In the genomic region with DNA sequence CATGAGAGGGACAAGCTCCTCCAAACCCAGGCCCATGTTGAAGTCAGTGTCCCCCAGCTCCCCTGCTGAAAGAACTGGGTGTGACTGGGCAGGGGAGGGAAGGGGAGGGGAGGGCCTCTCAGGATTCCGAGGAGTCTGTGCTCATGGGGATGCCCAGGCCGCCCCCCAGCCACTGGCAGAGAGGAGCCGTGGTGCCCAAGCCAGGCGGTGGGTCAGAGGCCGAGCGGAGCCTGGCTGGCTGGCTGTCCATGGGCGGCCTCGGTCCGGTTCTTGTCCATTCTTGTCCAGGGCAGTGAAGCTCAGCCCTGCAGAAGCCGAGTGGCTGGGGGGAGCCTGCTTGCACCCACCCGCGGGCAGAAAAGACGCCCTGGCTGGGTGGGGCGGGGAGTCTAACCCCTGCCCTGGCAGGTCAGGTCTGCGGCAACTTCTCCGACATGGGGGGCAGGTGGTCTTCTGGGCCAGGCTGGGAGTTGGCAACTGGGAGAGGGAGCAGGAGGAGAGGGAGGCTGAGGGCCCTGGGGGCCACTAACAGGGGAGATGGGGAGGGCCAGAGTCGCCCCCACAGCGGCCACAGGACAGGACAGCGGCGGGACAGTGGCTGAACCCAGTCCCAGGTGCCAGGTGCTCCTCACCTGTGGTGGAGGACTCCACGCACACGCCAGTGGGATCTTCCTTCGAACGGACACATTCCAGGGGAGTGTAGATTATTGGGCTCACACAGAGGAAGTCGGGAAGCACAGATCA, we compare ENCODE assay signal across 22 cellular contexts. TPM values are rescaled to one million over a fixed set of nuclear protein-coding genes. Genes with fewer than 3 reads are reported as not detected.
A peak's percentile ranks its signal among the peaks of the same experiment; 100 is the strongest.
DNase-seq lines count a peak whose midpoint lies in the region; ATAC-seq and TF ChIP-seq lines count a peak whose summit lies in the region.
"Had no signal": no experiment of that assay in that cellular context is flagged by ENCODE, and none has a peak within 500 bp of the region (broad histone marks: within the 10 kb centered on the region; RNA-seq: fewer than 3 reads in every experiment).

No MANE protein-coding gene starts in this region.

- H3K27me3 Mint-ChIP-seq in mesothelial cell of epicardium (ENCODE audit: low read depth) = no peaks in the 10 kb centered on the region
- H3K27me3 Mint-ChIP-seq in progenitor cell of endocrine pancreas = no peaks in the 10 kb centered on the region
- peaks cover 0 to 3% of the 10 kb centered on the region in 2 donors for H3K27me3 Mint-ChIP-seq in T-cell

- peak overlapping the region; percentile 80; the same call in 1 of the 2 replicates for H3K27ac ChIP-seq in C4-2B
- peak overlapping the region; percentile 92; the same call in 1 of the 2 replicates for H3K27ac ChIP-seq in VCaP
- H3K27ac ChIP-seq: SJSA1 had no signal

- POLR2A ChIA-PET in T-cell (lab: Charles Lee) = no interaction called here

- ATAC-seq in HG02840 (IDR thresholded peaks at IDR 0.05; ENCODE audit: low FRiP score, unreplicated experiment) (no peak), T-cell (replicated peaks in 1 of 4) (no peak)
- ATAC-seq: GM23338, PC-3 had no signal

- peak overlapping the region; percentile 66 for H3K27ac Mint-ChIP-seq in mesothelial cell of epicardium
- peak overlapping the region; percentile 100 for H3K27ac Mint-ChIP-seq in progenitor cell of endocrine pancreas
- no peak overlapping the region for H3K27ac Mint-ChIP-seq in T-cell
- H3K27ac Mint-ChIP-seq: GM23338, HFFc6, IgD-negative memory B cell had no signal

- peaks cover 24% of the 10 kb centered on the region for H3K4me1 Mint-ChIP-seq in mesothelial cell of epicardium
- peaks cover 62% of the 10 kb centered on the region for H3K4me1 Mint-ChIP-seq in progenitor cell of endocrine pancreas (ENCODE audit: low read depth)
- H3K4me1 Mint-ChIP-seq in T-cell = peaks cover 0 to 11% (median 3%) of the 10 kb centered on the region in 3 donors
- H3K4me1 Mint-ChIP-seq: GM23338, IgD-negative memory B cell had no signal

- CTCF ChIA-PET in T-cell (lab: Charles Lee) = interaction anchor here in 1 of 2 donors (0.5 kb wide), 1 partner anchor 11 kb away, joined by 3 read pairs; no protein-coding TSS in a partner anchor

- H3K9me3 Mint-ChIP-seq in mesothelial cell of epicardium (no peaks in the 10 kb centered on the region), progenitor cell of endocrine pancreas (ENCODE audit: low read depth) (peaks cover 3% of the 10 kb centered on the region), T-cell (peaks cover 0 to 8% (median 0%) of the 10 kb centered on the region in 3 donors)
- H3K9me3 Mint-ChIP-seq: IgD-negative memory B cell had no signal

- no peak for DNase-seq in mesothelial cell of epicardium (ENCODE audit: low spot score in 2 of 2, unreplicated experiment in 2 of 2)
- no peak for DNase-seq in progenitor cell of endocrine pancreas (ENCODE audit: low spot score, unreplicated experiment)
- no peak for DNase-seq in T-cell
- no peak for DNase-seq in G401 (ENCODE audit: low spot score)
- DNase-seq: DMS153, DND-41, HFFc6, NCI-H1092, NCI-H1436, NCI-H187, NCI-H2081 treated with DMSO at 0.1 percent for 48 hours, NCI-H2171 treated with DMSO at 0.1 percent for 48 hours, NCI-H524 treated with DMSO at 0.1 percent for 48 hours, NCI-H774, PC-3 had no signal

- TF ChIP-seq CTCF in C4-2B (conservative IDR thresholded peaks at IDR 0.05) (no peak), VCaP (conservative IDR thresholded peaks at IDR 0.05) (no peak), mesothelial cell of epicardium (IDR thresholded peaks at IDR 0.05; ENCODE audit: unreplicated experiment) (no peak), progenitor cell of endocrine pancreas (IDR thresholded peaks at IDR 0.05; ENCODE audit: unreplicated experiment) (no peak)

- in situ Hi-C loops in G401 (cut with HindIII; ENCODE audit: low sequenced_read_pairs) = no loop called here

- H3K4me3 Mint-ChIP-seq in mesothelial cell of epicardium (no peak overlapping the region), progenitor cell of endocrine pancreas (ENCODE audit: low read depth) (no peak overlapping the region), T-cell (no peak overlapping the region)
- H3K4me3 Mint-ChIP-seq: GM23338, HFFc6, IgD-negative memory B cell had no signal

- H3K36me3 Mint-ChIP-seq in mesothelial cell of epicardium (no peaks in the 10 kb centered on the region), progenitor cell of endocrine pancreas (ENCODE audit: insufficient read depth) (peaks cover 2% of the 10 kb centered on the region), T-cell (peaks cover 5% of the 10 kb centered on the region)
- H3K36me3 Mint-ChIP-seq: IgD-negative memory B cell had no signal

RNA-seq across cellular contexts. Expression of gene FOXL3, which starts 54.1 kb away (rescaled TPM):
- total RNA-seq in mesothelial cell of epicardium (not detected in 3 replicates), progenitor cell of endocrine pancreas (not detected in 2 replicates), T-cell (not detected)
- not detected in 2 replicates for total RNA-seq in G401 (2014; rRNA removed; shearing (Covaris generic))
- total RNA-seq: A673, GM23338, HFFc6, PC-3, SJSA1 had no signal

Comparison
In these comparisons a context has a peak if more than half of its experiments do, and no peak if none do; other contexts are left out.
1. H3K27ac Mint-ChIP-seq: peak in mesothelial cell of epicardium (single experiment) and progenitor cell of endocrine pancreas (single experiment); none in T-cell (0 of 2).